28 cellular contexts compared by ENCODE assay signal in genomic region chr11:110184466-110184865, GRCh38.
DNase-seq lines count a peak whose midpoint lies in the region; ATAC-seq and TF ChIP-seq lines count a peak whose summit lies in the region.
"Had no signal": no experiment of that assay in that cellular context is flagged by ENCODE, and none has a peak within 500 bp of the region (broad histone marks: within the 10 kb centered on the region; RNA-seq: fewer than 3 reads in every experiment).

No MANE protein-coding gene starts in this region.

- H2BK5ac ChIP-seq in neuronal stem cell (ENCODE audit: low read length): no peak overlapping the region

- no peak overlapping the region for H3K23ac ChIP-seq in neuronal stem cell (ENCODE audit: low read depth, low read length, poor library complexity)

- no peak overlapping the region for H3K4ac ChIP-seq in neuronal stem cell (ENCODE audit: low read length)

- H3K79me2 ChIP-seq in ACC112 (ENCODE audit: control insufficient read depth, insufficient read depth, low read length, unreplicated experiment): no peaks in the 10 kb centered on the region

- H3K79me1 ChIP-seq in neuronal stem cell (ENCODE audit: low read depth, low read length): no peaks in the 10 kb centered on the region

- DNase-seq in adipocyte (ENCODE audit: low read depth): no peak
- peak in 1 of 10 donors; percentile 36 for DNase-seq in dorsolateral prefrontal cortex
- DNase-seq in neuronal stem cell (ENCODE audit: low spot score): no peak
- no peak for DNase-seq in HCEC 1CT
- no peak for DNase-seq in C1 segment of cervical spinal cord (lab: John Stamatoyannopoulos, UW)
- DNase-seq in HuH-7.5 (ENCODE audit: low spot score): no peak
- DNase-seq: activated CD4-positive, alpha-beta T cell treated with anti-CD3 and anti-CD28 coated beads for 4 hours; activated CD8-positive, alpha-beta T cell treated with anti-CD3 and anti-CD28 coated beads, Interleukin-2, amount 10 ng/mL, durations not matched to agents 7 days and 5 days; activated naive CD4-positive, alpha-beta T cell treated with anti-CD3 and anti-CD28 coated beads, Interleukin-2, amount 10 ng/mL, durations not matched to agents 7 days and 5 days; AML-193; CD8-positive, alpha-beta memory T cell; Karpas-422; left cardiac atrium; NCI-H1436; NCI-H2081 treated with DMSO at 0.1 percent for 48 hours; NCI-H2227 treated with DMSO at 0.1 percent for 48 hours; NCI-H526 treated with DMSO at 0.1 percent for 48 hours; nephron progenitor cell; SHP77 had no signal

- no peak overlapping the region for H2BK120ac ChIP-seq in neuronal stem cell (ENCODE audit: low read depth, low read length)

- no peak for TF ChIP-seq CTCF in dorsolateral prefrontal cortex (IDR thresholded peaks at IDR 0.05 in 54 of 56, conservative IDR thresholded peaks at IDR 0.05 in 2 of 56; ENCODE audit: low read depth in 1 of 56, partially characterized antibody in 56 of 56)

- H4K8ac ChIP-seq in neuronal stem cell (ENCODE audit: low read depth, low read length): no peak overlapping the region

- no CpG with 5 or more reads among the region's 7 CpGs for WGBS in neuronal stem cell (ENCODE audit: extremely low coverage in 2 of 2, insufficient read length in 2 of 2, insufficient replicate concordance in 1 of 2), 2 donors

- no peak for ATAC-seq in GM21723 (IDR thresholded peaks at IDR 0.05; ENCODE audit: unreplicated experiment)
- ATAC-seq: activated CD8-positive, alpha-beta T cell treated with anti-CD3 and anti-CD28 coated beads, Interleukin-2, amount 10 ng/mL, durations not matched to agents 7 days and 5 days; GM12878; left cardiac atrium; stimulated activated memory B cell treated with anti-CD40 and anti-IgM and Interleukin-4, amounts not matched to agents 10 μg/mL and 1 μg/mL and 100 μg/mL, for 72 hours had no signal

- no peak overlapping the region for H3K4me2 ChIP-seq in neuronal stem cell (ENCODE audit: insufficient read depth, low read length, poor library complexity, severe bottlenecking)

- H2AK5ac ChIP-seq in neuronal stem cell (ENCODE audit: low read depth, low read length): no peak overlapping the region

- H3K14ac ChIP-seq in neuronal stem cell (ENCODE audit: low read length): no peak overlapping the region

- H3K27ac ChIP-seq in ACC112 (ENCODE audit: low read depth, low read length): peak overlapping the region; percentile 100
- peak overlapping the region in 30 of 59 donors; percentile 2 to 84 (median 49) for H3K27ac ChIP-seq in dorsolateral prefrontal cortex
- H3K27ac ChIP-seq in neuronal stem cell (replicated peaks; ENCODE audit: low read length): no peak overlapping the region
- H3K27ac ChIP-seq: cardiac muscle cell, ovary, skin epidermis had no signal

- H4K91ac ChIP-seq in neuronal stem cell (ENCODE audit: low read depth, low read length, poor library complexity): no peak overlapping the region

- no peaks in the 10 kb centered on the region for H3K27me3 ChIP-seq in ACC112 (ENCODE audit: insufficient read depth, low read length)
- H3K27me3 ChIP-seq in adipocyte (replicated peaks; ENCODE audit: control insufficient read depth, insufficient read depth, low read length): no peaks in the 10 kb centered on the region
- H3K27me3 ChIP-seq in dorsolateral prefrontal cortex: no peaks in the 10 kb centered on the region
- no peaks in the 10 kb centered on the region for H3K27me3 ChIP-seq in neuronal stem cell (ENCODE audit: control insufficient read depth in 3 of 3, insufficient read depth in 3 of 3, low read depth in 1 of 3, low read length in 3 of 3)
- H3K27me3 ChIP-seq: cardiac muscle cell, gastrocnemius medialis, ovary had no signal

- no peak overlapping the region for H2AFZ ChIP-seq in ACC112 (ENCODE audit: low read length, unreplicated experiment)
- no peak overlapping the region for H2AFZ ChIP-seq in neuronal stem cell (ENCODE audit: low read length)

- no peak overlapping the region for H3K4me3 ChIP-seq in ACC112 (ENCODE audit: low read depth, low read length)
- H3K4me3 ChIP-seq in adipocyte (ENCODE audit: low read length): peak overlapping the region; percentile 8
- no peak overlapping the region for H3K4me3 ChIP-seq in dorsolateral prefrontal cortex
- no peak overlapping the region for H3K4me3 ChIP-seq in neuronal stem cell (ENCODE audit: low read length in 2 of 2)
- H3K4me3 ChIP-seq: cardiac muscle cell, gastrocnemius medialis, GM12878, HAP-1, ovary, skin epidermis had no signal

- H2BK15ac ChIP-seq in neuronal stem cell (ENCODE audit: low read length): no peak overlapping the region

- peak overlapping the region; percentile 5 for H3K18ac ChIP-seq in neuronal stem cell (ENCODE audit: low read length)

- H3K9me3 ChIP-seq in adipocyte (ENCODE audit: control insufficient read depth, low read length) (no peaks in the 10 kb centered on the region), neuronal stem cell (replicated peaks in 1 of 2; ENCODE audit: control insufficient read depth in 2 of 2, insufficient read depth in 1 of 2, low read depth in 1 of 2, low read length in 2 of 2) (no peaks in the 10 kb centered on the region)
- H3K9me3 ChIP-seq: gastrocnemius medialis, HAP-1, ovary had no signal

- H3K9ac ChIP-seq in adipocyte (ENCODE audit: low read length) (peak overlapping the region; percentile 61), neuronal stem cell (ENCODE audit: low read depth, low read length, poor library complexity) (no peak overlapping the region)

- no peak overlapping the region for H2BK12ac ChIP-seq in neuronal stem cell (ENCODE audit: low read length)

- no peaks in the 10 kb centered on the region for H3K36me3 ChIP-seq in ACC112 (ENCODE audit: insufficient read depth, low read length)
- H3K36me3 ChIP-seq in adipocyte (ENCODE audit: control insufficient read depth, insufficient read depth, low read length, severe bottlenecking): no peaks in the 10 kb centered on the region
- no peaks in the 10 kb centered on the region for H3K36me3 ChIP-seq in neuronal stem cell (replicated peaks in 1 of 2; ENCODE audit: control insufficient read depth in 2 of 2, insufficient read depth in 2 of 2, low read length in 2 of 2)
- H3K36me3 ChIP-seq: cardiac muscle cell, gastrocnemius medialis, HAP-1, ovary had no signal

- intact Hi-C loops in dorsolateral prefrontal cortex (cut with DNase I): no loop called here

- H3K4me1 ChIP-seq in ACC112 (ENCODE audit: control insufficient read depth, insufficient read depth, low read length, unreplicated experiment) (peaks cover 46% of the 10 kb centered on the region), adipocyte (ENCODE audit: control insufficient read depth, insufficient read depth, low read length) (peaks cover 36% of the 10 kb centered on the region), neuronal stem cell (ENCODE audit: control insufficient read depth in 2 of 2, insufficient read depth in 1 of 2, low read depth in 1 of 2, low read length in 2 of 2) (peaks cover 0 to 6% of the 10 kb centered on the region in 2 donors)
- H3K4me1 ChIP-seq: gastrocnemius medialis had no signal
